ENCODE assay signal across 1 cellular context in genomic region chr14:25053585-25053984, GRCh38.
TF ChIP-seq lines count a peak whose summit lies in the region.

No MANE protein-coding gene starts in this region.

TF ChIP-seq in GM23338, 12 proteins besides CTCF, POLR2A, EP300 and RAD21 (continued from another document):
- TF ChIP-seq REST (IDR thresholded peaks at IDR 0.05; ENCODE audit: unreplicated experiment) (no peak), EZH2phosphoT487 (IDR thresholded peaks at IDR 0.05; ENCODE audit: unreplicated experiment) (no peak), CREB1 (CRISPR knock-in tag; IDR thresholded peaks at IDR 0.05; ENCODE audit: low read depth) (no peak), ETS1 (IDR thresholded peaks at IDR 0.05) (no peak), STAT1 (IDR thresholded peaks at IDR 0.05; ENCODE audit: unreplicated experiment) (no peak), EZH2 (IDR thresholded peaks at IDR 0.05; ENCODE audit: low read depth, unreplicated experiment) (no peak), POLR2AphosphoS5 (IDR thresholded peaks at IDR 0.05; ENCODE audit: low read depth) (no peak), NANOG (IDR thresholded peaks at IDR 0.05; ENCODE audit: borderline replicate concordance) (no peak), ZNF462 (CRISPR knock-in tag; IDR thresholded peaks at IDR 0.05) (no peak)
TF ChIP-seq in GM23338: peak in this region for 0.
